Comparison of ENCODE assay signal across 11 cellular contexts in the genomic region with DNA sequence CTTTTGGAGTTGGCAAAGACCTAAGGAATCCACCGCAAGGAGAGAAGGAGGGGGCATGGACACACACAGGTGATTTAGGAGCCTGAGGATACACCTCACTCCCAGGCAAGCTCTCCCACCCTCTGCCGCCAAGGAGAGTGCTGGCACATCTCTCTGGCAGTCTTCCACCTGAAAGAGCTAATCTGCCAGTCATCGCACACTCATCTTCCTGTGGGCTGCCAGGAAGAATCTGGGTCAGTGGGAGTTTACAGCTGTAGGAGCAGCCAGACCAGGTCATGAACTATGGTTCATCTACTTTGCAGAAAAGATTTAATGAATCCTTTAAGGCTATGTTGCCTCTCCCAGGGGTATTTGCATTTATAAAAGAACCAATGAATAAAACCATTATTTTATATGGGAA.
A peak's percentile ranks its signal among the peaks of the same experiment; 100 is the strongest.
DNase-seq lines count a peak whose midpoint lies in the region; ATAC-seq and TF ChIP-seq lines count a peak whose summit lies in the region.
"Had no signal": no experiment of that assay in that cellular context is flagged by ENCODE, and none has a peak within 500 bp of the region (broad histone marks: within the 10 kb centered on the region; RNA-seq: fewer than 3 reads in every experiment).

No MANE protein-coding gene starts in this region.

- CTCF ChIA-PET in PC-3 (lab: Charles Lee): interaction anchor here (0.6 to 2.7 kb wide), 2 partner anchors 257 to 301 kb away, joined by 3 to 10 read pairs; no protein-coding TSS in a partner anchor

- H3K36me3 Mint-ChIP-seq in activated naive CD4-positive, alpha-beta T cell treated with anti-CD3 and anti-CD28 coated beads, Interleukin-2, amount 50 U/mL, for 72 hours: no peaks in the 10 kb centered on the region
- H3K36me3 Mint-ChIP-seq: activated naive CD4-positive, alpha-beta T cell treated with anti-CD3 and anti-CD28 coated beads, Interleukin-2, amount 50 U/mL, for 24 hours had no signal

- POLR2A ChIA-PET in PC-3 (lab: Charles Lee; ENCODE audit: unreplicated experiment): interaction anchor here (0.6 to 0.7 kb wide), 2 partner anchors 175 to 628 kb away, joined by 3 to 5 read pairs; no protein-coding TSS in a partner anchor

- H3K9me3 Mint-ChIP-seq in activated naive CD4-positive, alpha-beta T cell treated with anti-CD3 and anti-CD28 coated beads, Interleukin-2, amount 50 U/mL, for 72 hours: no peaks in the 10 kb centered on the region
- H3K9me3 Mint-ChIP-seq: activated naive CD4-positive, alpha-beta T cell treated with anti-CD3 and anti-CD28 coated beads, Interleukin-2, amount 50 U/mL, for 24 hours had no signal

- no peak overlapping the region for H3K27ac Mint-ChIP-seq in activated naive CD4-positive, alpha-beta T cell treated with anti-CD3 and anti-CD28 coated beads, Interleukin-2, amount 50 U/mL, for 72 hours
- H3K27ac Mint-ChIP-seq: activated naive CD4-positive, alpha-beta T cell treated with anti-CD3 and anti-CD28 coated beads, Interleukin-2, amount 50 U/mL, for 24 hours had no signal

- peaks cover 54% of the 10 kb centered on the region for H3F3A ChIP-seq in GM23248 (ENCODE audit: insufficient read depth)
- H3F3A ChIP-seq in PC-3 (ENCODE audit: low read length, unreplicated experiment): peaks cover 18% of the 10 kb centered on the region

- H3K27ac ChIP-seq in GM23248 (peak overlapping the region; percentile 84), PC-3 (ENCODE audit: low read length) (peak overlapping the region; percentile 95), epithelial cell of prostate (peak overlapping the region; percentile 71), rectal smooth muscle tissue (ENCODE audit: low read depth, low read length) (peak overlapping the region; percentile 79)

- H3K4me2 ChIP-seq in GM23248 (ENCODE audit: unreplicated experiment) (peak overlapping the region; percentile 45), PC-3 (ENCODE audit: low read length) (peak overlapping the region; percentile 86)

- H3K4me1 ChIP-seq in GM23248 (ENCODE audit: insufficient read depth): peaks cover 57% of the 10 kb centered on the region
- H3K4me1 ChIP-seq in PC-3 (ENCODE audit: insufficient read depth, low read length): peaks cover 59% of the 10 kb centered on the region
- peaks cover 57% of the 10 kb centered on the region for H3K4me1 ChIP-seq in rectal smooth muscle tissue (ENCODE audit: control insufficient read depth, insufficient read depth, low read length)

- BruUV-seq in PC-3 (replicated peaks; lab: Mats Ljungman, UMichigan): no TSS peak

- H3K9me3 ChIP-seq in GM23248 (ENCODE audit: low read depth) (no peaks in the 10 kb centered on the region), PC-3 (ENCODE audit: low read length) (no peaks in the 10 kb centered on the region)

- ATAC-seq in PC-3: peak; percentile 70
- no peak for ATAC-seq in activated naive CD4-positive, alpha-beta T cell treated with anti-CD3 and anti-CD28 coated beads, Interleukin-2, amount 50 U/mL, for 72 hours
- ATAC-seq: activated CD4-positive, CD25-positive, alpha-beta regulatory T cell treated with anti-CD3 and anti-CD28 coated beads, Interleukin-2, amount 50 U/mL, for 24 hours had no signal

- H3K4me3 ChIP-seq in GM23248: 0 out of 2 replicates have a peak overlapping the region, but pooled peaks have one; percentile 10
- H3K4me3 ChIP-seq in PC-3 (ENCODE audit: low read length): peak overlapping the region; percentile 61
- H3K4me3 ChIP-seq in rectal smooth muscle tissue (ENCODE audit: low read length): no peak overlapping the region

- DNase-seq in GM23248: peak; percentile 85
- DNase-seq in PC-3: peak; percentile 98
- peak; percentile 86 for DNase-seq in epithelial cell of prostate (ENCODE audit: low read depth, low spot score)
- no peak for DNase-seq in activated T-cell treated with anti-CD3 and anti-CD28 coated beads for 4 hours
- no peak for DNase-seq in NCI-H1436 (lab: John Stamatoyannopoulos, UW)
- DNase-seq in activated naive CD4-positive, alpha-beta T cell treated with anti-CD3 and anti-CD28 coated beads, Interleukin-2, amount 50 U/mL, for 72 hours (ENCODE audit: low spot score in 2 of 2): no peak
- DNase-seq in activated naive CD4-positive, alpha-beta T cell (lab: John Stamatoyannopoulos, UW): no peak
- DNase-seq: stimulated activated CD4-positive, alpha-beta T cell treated with anti-CD3 and anti-CD28 coated beads, Interleukin-4, amount 100 ng/mL, for 24 hours had no signal

- 47 to 49% methylated on average over 3 of the region's 3 CpGs for WGBS in GM23248 (ENCODE audit: low coverage in 1 of 2, low lambda C conversion rate in 2 of 2, missing lambda C conversion rate in 2 of 2), 2 experiments

- no peaks in the 10 kb centered on the region for H4K20me1 ChIP-seq in GM23248 (ENCODE audit: insufficient read depth)
- no peaks in the 10 kb centered on the region for H4K20me1 ChIP-seq in PC-3 (ENCODE audit: low read length)

- H3K36me3 ChIP-seq in GM23248 (ENCODE audit: low read depth) (no peaks in the 10 kb centered on the region), PC-3 (ENCODE audit: low read depth, low read length) (no peaks in the 10 kb centered on the region), rectal smooth muscle tissue (ENCODE audit: control insufficient read depth, insufficient read depth, low read length) (no peaks in the 10 kb centered on the region)

- H3K27me3 ChIP-seq in GM23248 (replicated peaks; ENCODE audit: insufficient read depth) (no peaks in the 10 kb centered on the region), PC-3 (ENCODE audit: low read length) (no peaks in the 10 kb centered on the region), rectal smooth muscle tissue (ENCODE audit: control insufficient read depth, insufficient read depth, low read length) (no peaks in the 10 kb centered on the region)

- in situ Hi-C loops in GM23248 (cut with MboI): no loop called here

- H3K79me2 ChIP-seq in GM23248 (ENCODE audit: insufficient read depth) (no peaks in the 10 kb centered on the region), PC-3 (ENCODE audit: low read length) (no peaks in the 10 kb centered on the region)

- H3K9ac ChIP-seq in GM23248 (no peak overlapping the region), PC-3 (ENCODE audit: low read length) (peak overlapping the region; percentile 62), rectal smooth muscle tissue (ENCODE audit: low read length) (no peak overlapping the region)

- H3K9me2 ChIP-seq in GM23248 (ENCODE audit: insufficient read depth): no peaks in the 10 kb centered on the region
- H3K9me2 ChIP-seq in PC-3 (replicated peaks; ENCODE audit: low read length): no peaks in the 10 kb centered on the region

- intact Hi-C loops in PC-3 (cut with micrococcal nuclease): loop anchor here (5.0 kb wide), 1 partner anchor 135 kb away; no protein-coding TSS in a partner anchor

- no peak for TF ChIP-seq CTCF in PC-3 (conservative IDR thresholded peaks at IDR 0.05; ENCODE audit: low read depth, low read length)

- H2AFZ ChIP-seq in GM23248 (no peak overlapping the region), PC-3 (ENCODE audit: low read length) (no peak overlapping the region; the same call in 1 of the 2 replicates)

Comparison
In these comparisons a context has a peak if more than half of its experiments do, and no peak if none do; other contexts are left out.
1. DNase-seq: peak in GM23248 (single experiment), PC-3 (single experiment) and epithelial cell of prostate (single experiment); none in activated T-cell treated with anti-CD3 and anti-CD28 coated beads for 4 hours (single experiment), NCI-H1436 (single experiment), activated naive CD4-positive, alpha-beta T cell treated with anti-CD3 and anti-CD28 coated beads, Interleukin-2, amount 50 U/mL, for 72 hours (0 of 2) and activated naive CD4-positive, alpha-beta T cell (0 of 4).
2. Peak in every context shown above with its lines, with median percentiles within 50 percentile points of each other: H3K27ac ChIP-seq.